ENCODE assay signal across 6 cellular contexts in genomic region chr19:1884719-1885334, GRCh38. TPM values are rescaled to one million over a fixed set of nuclear protein-coding genes. Genes with fewer than 3 reads are reported as not detected.
A peak's percentile ranks its signal among the peaks of the same experiment; 100 is the strongest.
DNase-seq lines count a peak whose midpoint lies in the region; ATAC-seq and TF ChIP-seq lines count a peak whose summit lies in the region.

No MANE protein-coding gene starts in this region.

- H3K27me3 ChIP-seq in Loucy (ENCODE audit: insufficient read depth, low read length, poor library complexity, severe bottlenecking) (no peaks in the 10 kb centered on the region), fibroblast of lung (ENCODE audit: control insufficient read depth, insufficient read depth, low read length) (no peaks in the 10 kb centered on the region)

- DNase-seq in fibroblast of lung (ENCODE audit: low read depth in 2 of 2) (no peak), NK-92 (lab: John Stamatoyannopoulos, UW; ENCODE audit: unreplicated experiment) (no peak), mucosa of gallbladder (ENCODE audit: low spot score) (no peak)
- DNase-seq in stimulated activated naive B cell treated with anti-CD40 and anti-IgM and Interleukin-4, amounts not matched to agents 10 μg/mL and 1 μg/mL and 100 μg/mL, for 72 hours, result no peak

- H3K36me3 ChIP-seq in Loucy (ENCODE audit: insufficient read depth, low read length) (no peaks in the 10 kb centered on the region), fibroblast of lung (ENCODE audit: control insufficient read depth, insufficient read depth, low read length) (peaks cover 4% of the 10 kb centered on the region)

- H3K9me2 ChIP-seq in Loucy (replicated peaks; ENCODE audit: low read depth, low read length), result no peaks in the 10 kb centered on the region

- H3K9me3 ChIP-seq in Loucy (ENCODE audit: insufficient read depth, low read depth, low read length) (no peaks in the 10 kb centered on the region), fibroblast of lung (ENCODE audit: control insufficient read depth, insufficient read depth, low read depth, low read length) (no peaks in the 10 kb centered on the region)

- H3K79me2 ChIP-seq in Loucy (ENCODE audit: insufficient read depth, low read length) (peaks cover 48% of the 10 kb centered on the region), fibroblast of lung (ENCODE audit: control insufficient read depth, insufficient read depth, low read length) (peaks cover 46% of the 10 kb centered on the region)

- H3F3A ChIP-seq in Loucy (ENCODE audit: low read depth), result no peaks in the 10 kb centered on the region

- peak overlapping the region; percentile 84 for H3K4me2 ChIP-seq in Loucy (ENCODE audit: low read depth, low read length, poor library complexity, severe bottlenecking)
- H3K4me2 ChIP-seq in fibroblast of lung (ENCODE audit: extremely low read depth, insufficient read depth, low read length), result peak overlapping the region; percentile 98

- H2AFZ ChIP-seq in Loucy (ENCODE audit: low read length) (no peak overlapping the region), fibroblast of lung (ENCODE audit: low read length) (no peak overlapping the region)

- H3K4me1 Mint-ChIP-seq in stimulated activated naive B cell treated with anti-CD40 and anti-IgM and Interleukin-4, amounts not matched to agents 10 μg/mL and 1 μg/mL and 100 μg/mL, for 72 hours, result peaks cover 34 to 38% of the 10 kb centered on the region in 2 donors

- peaks cover 38% of the 10 kb centered on the region for H4K20me1 ChIP-seq in Loucy (ENCODE audit: insufficient read depth, low read length, poor library complexity, severe bottlenecking)
- peaks cover 1% of the 10 kb centered on the region for H4K20me1 ChIP-seq in fibroblast of lung (ENCODE audit: control insufficient read depth, extremely low read depth, insufficient read depth, low read length)

- peak; percentile 5 for ATAC-seq in GM18907 (IDR thresholded peaks at IDR 0.05; ENCODE audit: unreplicated experiment)
- peak; percentile 31 to 35 for ATAC-seq in stimulated activated naive B cell treated with anti-CD40 and anti-IgM and Interleukin-4, amounts not matched to agents 10 μg/mL and 1 μg/mL and 100 μg/mL, for 72 hours (replicated peaks)

- peak overlapping the region; percentile 88 for H3K27ac ChIP-seq in fibroblast of lung (ENCODE audit: insufficient read depth, low read length)

- TF ChIP-seq CTCF in Loucy (conservative IDR thresholded peaks at IDR 0.05; ENCODE audit: low read length) (no peak), fibroblast of lung (conservative IDR thresholded peaks at IDR 0.05 in 1 of 2, IDR thresholded peaks at IDR 0.05 in 1 of 2; ENCODE audit: low read depth in 1 of 2, low read length in 2 of 2) (no peak)

- H3K36me3 Mint-ChIP-seq in stimulated activated naive B cell treated with anti-CD40 and anti-IgM and Interleukin-4, amounts not matched to agents 10 μg/mL and 1 μg/mL and 100 μg/mL, for 72 hours, result peaks cover 4 to 8% of the 10 kb centered on the region in 2 donors

- peak overlapping the region; percentile 95 to 98 for H3K4me3 Mint-ChIP-seq in stimulated activated naive B cell treated with anti-CD40 and anti-IgM and Interleukin-4, amounts not matched to agents 10 μg/mL and 1 μg/mL and 100 μg/mL, for 72 hours

- H3K9ac ChIP-seq in Loucy (ENCODE audit: low read depth, low read length, poor library complexity, severe bottlenecking) (peak overlapping the region; percentile 85), fibroblast of lung (ENCODE audit: insufficient read depth, low read length) (peak overlapping the region; percentile 87)

- no peaks in the 10 kb centered on the region for H3K9me3 Mint-ChIP-seq in stimulated activated naive B cell treated with anti-CD40 and anti-IgM and Interleukin-4, amounts not matched to agents 10 μg/mL and 1 μg/mL and 100 μg/mL, for 72 hours

- peaks cover 32% of the 10 kb centered on the region for H3K4me1 ChIP-seq in Loucy (ENCODE audit: insufficient read depth, low read length, poor library complexity, severe bottlenecking)
- H3K4me1 ChIP-seq in fibroblast of lung (ENCODE audit: control insufficient read depth, extremely low read depth, insufficient read depth, low read length), result peaks cover 7% of the 10 kb centered on the region

- no peaks in the 10 kb centered on the region for H3K27me3 Mint-ChIP-seq in stimulated activated naive B cell treated with anti-CD40 and anti-IgM and Interleukin-4, amounts not matched to agents 10 μg/mL and 1 μg/mL and 100 μg/mL, for 72 hours

- H3K27ac Mint-ChIP-seq in stimulated activated naive B cell treated with anti-CD40 and anti-IgM and Interleukin-4, amounts not matched to agents 10 μg/mL and 1 μg/mL and 100 μg/mL, for 72 hours, result peak overlapping the region; percentile 92

- H3K4me3 ChIP-seq in Loucy (ENCODE audit: low read length, poor library complexity, severe bottlenecking), result peak overlapping the region; percentile 97
- H3K4me3 ChIP-seq in fibroblast of lung (replicated peaks in 1 of 4; ENCODE audit: control extremely low read depth in 1 of 4, insufficient read depth in 1 of 4, low read depth in 3 of 4, low read length in 4 of 4), result peak overlapping the region; percentile 83 to 94 (median 85)

RNA-seq across cellular contexts. Expression of gene ABHD17A, which starts 0.5 kb away (rescaled TPM):
- total RNA-seq in fibroblast of lung, result 59.1 and 74.5 TPM in 2 replicates
- 23.0 and 25.8 TPM in 2 replicates for polyA plus RNA-seq in fibroblast of lung
- 38.3 and 53.8 TPM in 2 replicates for polyA plus RNA-seq in fibroblast of lung (2012)
- 18.9 and 29.3 TPM in 2 replicates for polyA minus RNA-seq in fibroblast of lung (ENCODE audit: low replicate concordance)
- total RNA-seq in mucosa of gallbladder, result 85.2 TPM

RNA-seq across cellular contexts. Expression of gene ADAT3, which starts 20.4 kb away (rescaled TPM):
- total RNA-seq in fibroblast of lung (1.5 and 1.7 TPM in 2 replicates), mucosa of gallbladder (10.6 TPM)
- 0.42 and 0.61 TPM in 2 replicates for polyA plus RNA-seq in fibroblast of lung
- polyA plus RNA-seq in fibroblast of lung (2012), result 1.6 and 3.8 TPM in 2 replicates
- polyA minus RNA-seq in fibroblast of lung (ENCODE audit: low replicate concordance), result 0.33 and 1.5 TPM in 2 replicates

RNA-seq across cellular contexts. Expression of gene SCAMP4, which starts 20.4 kb away (rescaled TPM):
- 22.1 and 29.7 TPM in 2 replicates for total RNA-seq in fibroblast of lung
- polyA plus RNA-seq in fibroblast of lung, result 16.9 and 21.2 TPM in 2 replicates
- polyA plus RNA-seq in fibroblast of lung (2012), result 45.1 and 47.0 TPM in 2 replicates
- polyA minus RNA-seq in fibroblast of lung (ENCODE audit: low replicate concordance), result 50.1 and 59.3 TPM in 2 replicates
- total RNA-seq in mucosa of gallbladder, result 89.3 TPM

RNA-seq across cellular contexts. Expression of gene KLF16, which starts 21.4 kb away (rescaled TPM):
- total RNA-seq in fibroblast of lung (3.9 and 6.9 TPM in 2 replicates), mucosa of gallbladder (23.2 TPM)
- 4.2 and 5.0 TPM in 2 replicates for polyA plus RNA-seq in fibroblast of lung
- 12.9 and 21.2 TPM in 2 replicates for polyA plus RNA-seq in fibroblast of lung (2012)
- polyA minus RNA-seq in fibroblast of lung (ENCODE audit: low replicate concordance), result 5.8 and 6.4 TPM in 2 replicates

RNA-seq across cellular contexts. Expression of gene REXO1, which starts 36.5 kb away (rescaled TPM):
- total RNA-seq in fibroblast of lung (4.1 and 6.8 TPM in 2 replicates), mucosa of gallbladder (39.2 TPM)
- 6.1 and 12.0 TPM in 2 replicates for polyA plus RNA-seq in fibroblast of lung
- 12.0 and 20.9 TPM in 2 replicates for polyA plus RNA-seq in fibroblast of lung (2012)
- 39.0 and 40.1 TPM in 2 replicates for polyA minus RNA-seq in fibroblast of lung (ENCODE audit: low replicate concordance)
